ENCODE assay signal across 1 cellular context in the genomic region with DNA sequence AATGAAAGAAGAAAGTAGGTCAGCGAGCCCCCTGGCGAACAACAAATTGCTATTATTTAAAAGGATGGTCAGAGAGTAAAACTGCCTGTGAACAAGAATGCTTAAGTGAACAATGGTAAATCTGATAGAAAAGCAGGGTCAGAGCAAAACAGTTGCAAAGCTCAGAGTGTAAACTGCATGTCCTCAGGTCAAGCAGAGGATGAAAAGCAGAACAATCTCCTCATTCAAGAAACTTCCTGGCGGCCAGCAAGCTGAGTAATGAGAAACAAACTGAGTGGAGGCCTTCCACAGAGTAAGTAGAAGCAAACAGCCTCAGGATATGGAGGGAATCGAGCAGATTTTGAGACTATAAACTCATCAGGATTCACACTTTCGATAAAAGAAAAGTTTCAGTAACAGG.
TF ChIP-seq lines count a peak whose summit lies in the region.

No MANE protein-coding gene starts in this region.

TF ChIP-seq in GM23338, 12 proteins besides CTCF, POLR2A, EP300 and RAD21 (continued from another document):
- TF ChIP-seq, protein P1, sequence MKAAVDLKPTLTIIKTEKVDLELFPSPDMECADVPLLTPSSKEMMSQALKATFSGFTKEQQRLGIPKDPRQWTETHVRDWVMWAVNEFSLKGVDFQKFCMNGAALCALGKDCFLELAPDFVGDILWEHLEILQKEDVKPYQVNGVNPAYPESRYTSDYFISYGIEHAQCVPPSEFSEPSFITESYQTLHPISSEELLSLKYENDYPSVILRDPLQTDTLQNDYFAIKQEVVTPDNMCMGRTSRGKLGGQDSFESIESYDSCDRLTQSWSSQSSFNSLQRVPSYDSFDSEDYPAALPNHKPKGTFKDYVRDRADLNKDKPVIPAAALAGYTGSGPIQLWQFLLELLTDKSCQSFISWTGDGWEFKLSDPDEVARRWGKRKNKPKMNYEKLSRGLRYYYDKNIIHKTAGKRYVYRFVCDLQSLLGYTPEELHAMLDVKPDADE (IDR thresholded peaks at IDR 0.05) = no peak
- TF ChIP-seq EZH2 (IDR thresholded peaks at IDR 0.05; ENCODE audit: low read depth, unreplicated experiment) = no peak
